Comparison of ENCODE assay signal across 19 cellular contexts in genomic region chr3:22621205-22621809, GRCh38.
"Had no signal": no experiment of that assay in that cellular context is flagged by ENCODE, and none has a peak within 500 bp of the region (broad histone marks: within the 10 kb centered on the region; RNA-seq: fewer than 3 reads in every experiment).

No MANE protein-coding gene starts in this region.

- H3K4me3 ChIP-seq: ascending aorta, prostate gland, right atrium auricular region, tibial nerve had no signal

- H3K27ac ChIP-seq: ascending aorta, prostate gland, right atrium auricular region, tibial nerve had no signal

- ATAC-seq: activated T-cell treated with anti-CD3 and anti-CD28 coated beads, Interleukin-2, amount 50 U/mL, for 72 hours; left ventricle myocardium superior had no signal

- H3K4me1 ChIP-seq: ascending aorta, prostate gland, right atrium auricular region, tibial nerve had no signal

- H3K27ac Mint-ChIP-seq: activated T-cell treated with anti-CD3 and anti-CD28 coated beads, Interleukin-2, amount 50 U/mL, for 72 hours; stimulated activated naive CD8-positive, alpha-beta T cell treated with anti-CD3 and anti-CD28 coated beads, Interleukin-15, Interleukin-2, amounts not matched to agents 100 ng/mL and 50 ng/mL, for 24 hours had no signal

- FAIRE-seq: frontal cortex, urothelium cell line had no signal

- H3K9me3 ChIP-seq: ascending aorta, prostate gland had no signal

- H3K36me3 ChIP-seq: ascending aorta, prostate gland, right atrium auricular region, tibial nerve had no signal

- H3K4me1 Mint-ChIP-seq: central memory CD8-positive, alpha-beta T cell had no signal

- H3K9me3 Mint-ChIP-seq: stimulated activated naive CD8-positive, alpha-beta T cell treated with anti-CD3 and anti-CD28 coated beads, Interleukin-15, Interleukin-2, amounts not matched to agents 100 ng/mL and 50 ng/mL, for 24 hours had no signal

- DNase-seq: activated CD4-positive, alpha-beta T cell treated with anti-CD3 and anti-CD28 coated beads for 48 hours; activated CD4-positive, CD25-positive, alpha-beta regulatory T cell; activated CD8-positive, alpha-beta memory T cell treated with anti-CD3 and anti-CD28 coated beads, Interleukin-2, amount 50 U/mL, for 48 hours; activated effector memory CD4-positive, alpha-beta T cell treated with anti-CD3 and anti-CD28 coated beads, Interleukin-2, amount 50 U/mL, for 16 hours; activated naive CD4-positive, alpha-beta T cell treated with anti-CD3 and anti-CD28 coated beads, Interleukin-2, amount 50 U/mL, for 16 hours; activated T-cell treated with anti-CD3 and anti-CD28 coated beads, Interleukin-2, amount 50 U/mL, for 72 hours; cortex of kidney; head of caudate nucleus; kidney glomerular epithelial cell; left ventricle myocardium superior; stimulated activated CD4-positive, alpha-beta T cell treated with anti-CD3 and anti-CD28 coated beads, Interleukin-2, amount 100 ng/mL, for 48 hours had no signal

- H3K27me3 Mint-ChIP-seq: central memory CD8-positive, alpha-beta T cell; stimulated activated naive CD8-positive, alpha-beta T cell treated with anti-CD3 and anti-CD28 coated beads, Interleukin-15, Interleukin-2, amounts not matched to agents 100 ng/mL and 50 ng/mL, for 24 hours had no signal

- H3K27me3 ChIP-seq: ascending aorta, right atrium auricular region, tibial nerve had no signal

- H3K4me3 Mint-ChIP-seq: activated T-cell treated with anti-CD3 and anti-CD28 coated beads, Interleukin-2, amount 50 U/mL, for 72 hours; central memory CD8-positive, alpha-beta T cell; stimulated activated naive CD8-positive, alpha-beta T cell treated with anti-CD3 and anti-CD28 coated beads, Interleukin-15, Interleukin-2, amounts not matched to agents 100 ng/mL and 50 ng/mL, for 24 hours had no signal
